In the genomic region with DNA sequence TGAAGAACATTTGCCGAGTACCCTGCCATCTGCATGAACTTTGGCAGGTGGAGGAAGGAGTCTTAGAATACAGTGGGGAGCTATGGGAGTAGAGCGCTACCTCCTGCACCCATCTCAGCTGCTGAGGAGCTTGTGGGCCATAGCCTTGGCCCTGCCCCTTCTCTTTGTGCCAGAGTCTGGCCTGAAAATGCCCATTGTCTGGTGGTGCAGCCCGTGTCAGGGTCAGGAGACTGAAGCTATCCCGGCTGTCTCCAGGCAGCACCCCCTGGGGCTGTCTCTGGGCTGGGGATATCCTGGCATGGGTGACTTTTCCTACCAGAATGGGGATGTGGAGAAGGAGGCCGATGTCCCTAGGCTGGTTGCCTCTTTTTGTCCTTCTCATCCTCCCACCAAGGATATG, we compare ENCODE assay signal across 20 cellular contexts. TPM values are rescaled to one million over a fixed set of nuclear protein-coding genes. Genes with fewer than 3 reads are reported as not detected.
"Had no signal": no experiment of that assay in that cellular context is flagged by ENCODE, and none has a peak within 500 bp of the region (broad histone marks: within the 10 kb centered on the region; RNA-seq: fewer than 3 reads in every experiment).

No MANE protein-coding gene starts in this region.

- H3K4me1 ChIP-seq: breast epithelium, foreskin keratinocyte had no signal

- H3K9me3 ChIP-seq: breast epithelium, esophagus squamous epithelium, lower lobe of right lung, stomach, tibial artery, vagina had no signal

- H3K27me3 Mint-ChIP-seq: activated CD8-positive, alpha-beta memory T cell treated with anti-CD3 and anti-CD28 coated beads, Interleukin-2, amount 10 ng/mL, durations not matched to agents 7 days and 5 days; activated T-cell treated with anti-CD3 and anti-CD28 coated beads, Interleukin-2, amount 50 U/mL, for 24 hours; naive thymus-derived CD8-positive, alpha-beta T cell had no signal

- H3K4me3 ChIP-seq: breast epithelium, esophagus squamous epithelium, hepatocyte, lower lobe of right lung, stomach, tibial artery, vagina had no signal

- H3K36me3 ChIP-seq: breast epithelium had no signal

- H3K27ac ChIP-seq: breast epithelium, esophagus squamous epithelium, foreskin keratinocyte, hepatocyte, lower lobe of right lung, stomach, tibial artery, vagina had no signal

- H3K27me3 ChIP-seq: breast epithelium, esophagus squamous epithelium, foreskin keratinocyte, hepatocyte, stomach, tibial artery, vagina had no signal

- H3K4me1 Mint-ChIP-seq: activated CD8-positive, alpha-beta memory T cell treated with anti-CD3 and anti-CD28 coated beads, Interleukin-2, amount 10 ng/mL, durations not matched to agents 7 days and 5 days had no signal

- H3K9me3 Mint-ChIP-seq: activated naive CD4-positive, alpha-beta T cell treated with anti-CD3 and anti-CD28 coated beads, Interleukin-2, amount 50 U/mL, for 72 hours; activated T-cell treated with anti-CD3 and anti-CD28 coated beads, Interleukin-2, amount 50 U/mL, for 24 hours; naive thymus-derived CD8-positive, alpha-beta T cell had no signal

- DNase-seq: activated CD4-positive, alpha-beta T cell treated with anti-CD3 and anti-CD28 coated beads for 1 hour; activated CD4-positive, alpha-beta T cell treated with anti-CD3 and anti-CD28 coated beads, Interleukin-2, amount 50 U/mL, for 48 hours; activated CD8-positive, alpha-beta memory T cell treated with anti-CD3 and anti-CD28 coated beads, Interleukin-2, amount 10 ng/mL, durations not matched to agents 7 days and 5 days; activated effector memory CD4-positive, alpha-beta T cell treated with anti-CD3 and anti-CD28 coated beads, Interleukin-2, amount 50 U/mL, for 16 hours; activated T-cell treated with anti-CD3 and anti-CD28 coated beads, Interleukin-2, amount 50 U/mL, for 24 hours; amniotic stem cell; esophagus squamous epithelium; foreskin keratinocyte; lower lobe of right lung; naive thymus-derived CD8-positive, alpha-beta T cell; stimulated activated CD4-positive, alpha-beta T cell treated with anti-CD3 and anti-CD28 coated beads, Interleukin-15, amount 100 ng/mL, for 24 hours; stimulated activated CD4-positive, alpha-beta T cell treated with anti-CD3 and anti-CD28 coated beads, Interleukin-4, amount 100 ng/mL, for 24 hours; stomach; tibial artery had no signal

- ATAC-seq: activated CD8-positive, alpha-beta memory T cell treated with anti-CD3 and anti-CD28 coated beads, Interleukin-2, amount 10 ng/mL, durations not matched to agents 7 days and 5 days; activated naive CD4-positive, alpha-beta T cell treated with anti-CD3 and anti-CD28 coated beads, Interleukin-2, amount 50 U/mL, for 72 hours; foreskin keratinocyte; lower lobe of right lung; naive thymus-derived CD8-positive, alpha-beta T cell had no signal

- H3K27ac Mint-ChIP-seq: activated T-cell treated with anti-CD3 and anti-CD28 coated beads, Interleukin-2, amount 50 U/mL, for 24 hours had no signal

- H3K4me3 Mint-ChIP-seq: activated CD8-positive, alpha-beta memory T cell treated with anti-CD3 and anti-CD28 coated beads, Interleukin-2, amount 10 ng/mL, durations not matched to agents 7 days and 5 days; activated T-cell treated with anti-CD3 and anti-CD28 coated beads, Interleukin-2, amount 50 U/mL, for 24 hours; naive thymus-derived CD8-positive, alpha-beta T cell had no signal

RNA-seq across cellular contexts. Expression of gene ARTN, which starts 20.4 kb away (rescaled TPM):
- total RNA-seq: activated CD8-positive, alpha-beta memory T cell treated with anti-CD3 and anti-CD28 coated beads, Interleukin-2, amount 10 ng/mL, durations not matched to agents 7 days and 5 days; hepatocyte; mononuclear cell; skeletal muscle tissue had no signal
